ENCODE assay signal across 28 cellular contexts in genomic region chr14:101135796-101136742, GRCh38.
A peak's percentile ranks its signal among the peaks of the same experiment; 100 is the strongest.
DNase-seq lines count a peak whose midpoint lies in the region; ATAC-seq and TF ChIP-seq lines count a peak whose summit lies in the region.
"Had no signal": no experiment of that assay in that cellular context is flagged by ENCODE, and none has a peak within 500 bp of the region (broad histone marks: within the 10 kb centered on the region; RNA-seq: fewer than 3 reads in every experiment).

No MANE protein-coding gene starts in this region.

- H3K27ac Mint-ChIP-seq in activated CD4-positive, alpha-beta T cell treated with anti-CD3 and anti-CD28 coated beads, Interleukin-2, amount 10 ng/mL, durations not matched to agents 24 days and 14 days = no peak overlapping the region
- no peak overlapping the region for H3K27ac Mint-ChIP-seq in GM23338
- H3K27ac Mint-ChIP-seq: activated CD4-positive, alpha-beta T cell treated with anti-CD3 and anti-CD28 coated beads, Interleukin-2, amount 10 ng/mL, durations not matched to agents 7 days and 5 days; activated naive CD8-positive, alpha-beta T cell treated with anti-CD3 and anti-CD28 coated beads, Interleukin-2, amount 50 U/mL, for 24 hours; CD4-positive, alpha-beta memory T cell; nephron progenitor cell; progenitor cell of endocrine pancreas; type B pancreatic cell had no signal

- H4K20me1 ChIP-seq in GM23338 (replicated peaks; ENCODE audit: insufficient read depth) = no peaks in the 10 kb centered on the region

- H3K27ac ChIP-seq in GM23338 (ENCODE audit: low read depth) = no peak overlapping the region
- H3K27ac ChIP-seq: coronary artery had no signal

- H3F3A ChIP-seq in GM23338 (replicated peaks; ENCODE audit: low read depth) = no peaks in the 10 kb centered on the region

- peak; percentile 47 for DNase-seq in activated CD4-positive, alpha-beta T cell treated with anti-CD3 and anti-CD28 coated beads, Interleukin-2, amount 10 ng/mL, durations not matched to agents 24 days and 14 days
- DNase-seq in activated CD4-positive, alpha-beta T cell treated with anti-CD3 and anti-CD28 coated beads for 1 hour = no peak
- DNase-seq in GM13976 (ENCODE audit: low spot score) (peak; percentile 7), iPS-NIHi7 (ENCODE audit: extremely low spot score) (peak; percentile 2), pons (ENCODE audit: low spot score) (peak; percentile 17), NCI-H1048 (lab: John Stamatoyannopoulos, UW) (no peak), GM23338 (ENCODE audit: low spot score) (no peak), G401 (ENCODE audit: low spot score) (no peak)
- DNase-seq: 8988T; activated CD4-positive, alpha-beta T cell treated with anti-CD3 and anti-CD28 coated beads, Interleukin-2, amount 10 ng/mL, durations not matched to agents 7 days and 5 days; activated gamma-delta T cell treated with Interleukin-2 at 50 U/mL for 16 hours; activated naive CD8-positive, alpha-beta T cell treated with anti-CD3 and anti-CD28 coated beads, Interleukin-2, amount 50 U/mL, for 24 hours; CD4-positive, alpha-beta memory T cell; effector memory CD4-positive, alpha-beta T cell; EL; MG63; NCI-H1105 treated with DMSO at 0.1 percent for 48 hours; NCI-H187 treated with DMSO at 0.1 percent for 48 hours; NCI-H2171; nephron progenitor cell; stimulated activated CD4-positive, alpha-beta T cell treated with anti-CD3 and anti-CD28 coated beads, Interleukin-4, amount 100 ng/mL, for 24 hours had no signal

- H3K4me1 Mint-ChIP-seq in activated CD4-positive, alpha-beta T cell treated with anti-CD3 and anti-CD28 coated beads, Interleukin-2, amount 10 ng/mL, durations not matched to agents 24 days and 14 days = peaks cover 2% of the 10 kb centered on the region
- no peaks in the 10 kb centered on the region for H3K4me1 Mint-ChIP-seq in GM23338
- H3K4me1 Mint-ChIP-seq: CD4-positive, alpha-beta memory T cell had no signal

- ATAC-seq in GM23338 = no peak
- ATAC-seq: activated naive CD8-positive, alpha-beta T cell treated with anti-CD3 and anti-CD28 coated beads, Interleukin-2, amount 50 U/mL, for 24 hours; K562; sciatic nerve had no signal

- no peaks in the 10 kb centered on the region for H3K27me3 ChIP-seq in GM23338 (ENCODE audit: insufficient read depth)
- H3K27me3 ChIP-seq: MG63 had no signal

- H3K4me1 ChIP-seq in GM23338 (ENCODE audit: insufficient read depth) = no peaks in the 10 kb centered on the region
- H3K4me1 ChIP-seq: HAP-1 had no signal

- no peak overlapping the region for H3K4me3 ChIP-seq in GM23338
- H3K4me3 ChIP-seq: coronary artery, HAP-1, K562, lung, MG63 had no signal

- intact Hi-C loops in activated CD4-positive, alpha-beta T cell treated with anti-CD3 and anti-CD28 coated beads, Interleukin-2, amount 10 ng/mL, durations not matched to agents 24 days and 14 days (cut with micrococcal nuclease) = no loop called here

- no peaks in the 10 kb centered on the region for H3K9me2 ChIP-seq in GM23338 (ENCODE audit: insufficient read depth)

- TF ChIP-seq CTCF in GM13976 (IDR thresholded peaks at IDR 0.05; ENCODE audit: borderline replicate concordance, control extremely low read depth, extremely low read depth, insufficient read depth, missing control alignments) (no peak), GM23338 (conservative IDR thresholded peaks at IDR 0.05; ENCODE audit: low read depth in 2 of 2) (no peak)

- H3K36me3 Mint-ChIP-seq in activated CD4-positive, alpha-beta T cell treated with anti-CD3 and anti-CD28 coated beads, Interleukin-2, amount 10 ng/mL, durations not matched to agents 24 days and 14 days (ENCODE audit: low read depth) = no peaks in the 10 kb centered on the region
- H3K36me3 Mint-ChIP-seq in GM23338 (ENCODE audit: low read depth) = no peaks in the 10 kb centered on the region
- H3K36me3 Mint-ChIP-seq: CD4-positive, alpha-beta memory T cell; type B pancreatic cell had no signal

- no peak overlapping the region for H2AFZ ChIP-seq in GM23338

- no peak overlapping the region for H3K4me3 Mint-ChIP-seq in activated CD4-positive, alpha-beta T cell treated with anti-CD3 and anti-CD28 coated beads, Interleukin-2, amount 10 ng/mL, durations not matched to agents 24 days and 14 days
- no peak overlapping the region for H3K4me3 Mint-ChIP-seq in GM23338
- H3K4me3 Mint-ChIP-seq: activated CD4-positive, alpha-beta T cell treated with anti-CD3 and anti-CD28 coated beads, Interleukin-2, amount 10 ng/mL, durations not matched to agents 7 days and 5 days; activated naive CD8-positive, alpha-beta T cell treated with anti-CD3 and anti-CD28 coated beads, Interleukin-2, amount 50 U/mL, for 24 hours; CD4-positive, alpha-beta memory T cell; nephron progenitor cell; type B pancreatic cell had no signal

- H3K9me3 Mint-ChIP-seq in activated CD4-positive, alpha-beta T cell treated with anti-CD3 and anti-CD28 coated beads, Interleukin-2, amount 10 ng/mL, durations not matched to agents 24 days and 14 days = peaks cover 8% of the 10 kb centered on the region
- peaks cover 7% of the 10 kb centered on the region for H3K9me3 Mint-ChIP-seq in GM23338
- H3K9me3 Mint-ChIP-seq: activated CD4-positive, alpha-beta T cell treated with anti-CD3 and anti-CD28 coated beads, Interleukin-2, amount 10 ng/mL, durations not matched to agents 7 days and 5 days had no signal

- no peak overlapping the region for H3K4me2 ChIP-seq in GM23338

- H3K27me3 Mint-ChIP-seq in activated CD4-positive, alpha-beta T cell treated with anti-CD3 and anti-CD28 coated beads, Interleukin-2, amount 10 ng/mL, durations not matched to agents 24 days and 14 days = peaks cover 11% of the 10 kb centered on the region
- H3K27me3 Mint-ChIP-seq in GM23338 (ENCODE audit: insufficient read depth, low read depth, poor library complexity) = peaks cover 3% of the 10 kb centered on the region

- no peaks in the 10 kb centered on the region for H3K36me3 ChIP-seq in GM23338 (ENCODE audit: insufficient read depth)
- H3K36me3 ChIP-seq: HAP-1, MG63 had no signal

- no peaks in the 10 kb centered on the region for H3K79me2 ChIP-seq in GM23338 (replicated peaks; ENCODE audit: insufficient read depth)

- in situ Hi-C loops in GM13976 (cut with MboI; ENCODE audit: low sequenced_read_pairs, unreplicated experiment) = no loop called here
- in situ Hi-C loops in G401 (cut with HindIII; ENCODE audit: low sequenced_read_pairs) = no loop called here

TF ChIP-seq in GM23338, 12 proteins besides CTCF, POLR2A, EP300 and RAD21:
- no peak for TF ChIP-seq REST (IDR thresholded peaks at IDR 0.05; ENCODE audit: unreplicated experiment)
TF ChIP-seq in GM23338: peak in this region for 0.

Comparison
In these comparisons a context has a peak if more than half of its experiments do, and no peak if none do; other contexts are left out.
1. DNase-seq: peak in activated CD4-positive, alpha-beta T cell treated with anti-CD3 and anti-CD28 coated beads, Interleukin-2, amount 10 ng/mL, durations not matched to agents 24 days and 14 days (single experiment), GM13976 (single experiment), iPS-NIHi7 (single experiment) and pons (single experiment); none in activated CD4-positive, alpha-beta T cell treated with anti-CD3 and anti-CD28 coated beads for 1 hour (single experiment), NCI-H1048 (single experiment), GM23338 (single experiment) and G401 (single experiment).